9 cellular contexts compared by ENCODE assay signal in the genomic region with DNA sequence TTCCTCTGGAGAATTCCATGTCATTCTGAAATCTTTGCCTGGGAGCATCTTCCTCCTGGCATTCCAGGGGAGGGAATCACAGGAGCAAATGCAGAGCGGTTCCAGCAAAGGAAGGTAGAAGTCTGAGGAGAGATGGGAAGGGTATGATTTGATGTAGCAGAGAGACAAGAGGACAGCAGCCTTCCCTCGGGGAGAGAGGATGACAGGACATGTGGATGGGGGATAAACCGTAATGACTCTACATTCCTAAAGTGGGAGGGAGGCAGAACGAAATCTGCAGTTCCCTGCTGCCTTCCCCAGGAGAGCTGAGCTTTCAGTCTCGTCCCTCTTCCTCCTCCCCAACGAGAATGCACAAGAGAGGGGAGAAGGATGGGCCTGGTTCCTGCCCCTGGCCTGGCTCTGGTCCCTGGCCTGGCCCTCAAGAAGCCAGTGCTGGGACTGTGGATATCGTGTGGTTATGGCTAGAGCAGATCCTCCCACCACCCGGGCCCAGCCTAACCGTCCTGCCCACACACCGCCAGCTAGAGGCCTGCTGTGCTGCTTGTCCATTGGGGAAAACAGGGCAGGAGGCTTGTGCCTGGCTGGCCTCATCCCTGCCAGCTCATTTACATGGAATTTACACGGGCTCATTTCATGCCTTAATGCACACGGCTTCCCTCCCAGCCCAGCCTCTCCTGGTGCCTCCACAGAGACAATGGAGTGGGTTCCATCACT. TPM values are rescaled to one million over a fixed set of nuclear protein-coding genes. Genes with fewer than 3 reads are reported as not detected.
DNase-seq lines count a peak whose midpoint lies in the region.
"Had no signal": no experiment of that assay in that cellular context is flagged by ENCODE, and none has a peak within 500 bp of the region (broad histone marks: within the 10 kb centered on the region; RNA-seq: fewer than 3 reads in every experiment).

No MANE protein-coding gene starts in this region.

- H3K36me3 Mint-ChIP-seq in activated naive CD4-positive, alpha-beta T cell treated with anti-CD3 and anti-CD28 coated beads, Interleukin-2, amount 50 U/mL, for 24 hours: peaks cover 5% of the 10 kb centered on the region
- peaks cover 12% of the 10 kb centered on the region for H3K36me3 Mint-ChIP-seq in activated naive CD4-positive, alpha-beta T cell treated with anti-CD3 and anti-CD28 coated beads for 36 hours (ENCODE audit: low read depth)

- no peak overlapping the region for H3K4me3 Mint-ChIP-seq in activated naive CD4-positive, alpha-beta T cell treated with anti-CD3 and anti-CD28 coated beads, Interleukin-2, amount 50 U/mL, for 24 hours
- no peak overlapping the region for H3K4me3 Mint-ChIP-seq in activated naive CD4-positive, alpha-beta T cell treated with anti-CD3 and anti-CD28 coated beads for 36 hours

- H3K4me1 Mint-ChIP-seq in activated naive CD4-positive, alpha-beta T cell treated with anti-CD3 and anti-CD28 coated beads, Interleukin-2, amount 50 U/mL, for 24 hours: peaks cover 42% of the 10 kb centered on the region
- H3K4me1 Mint-ChIP-seq in activated naive CD4-positive, alpha-beta T cell treated with anti-CD3 and anti-CD28 coated beads for 36 hours (ENCODE audit: low read depth): peaks cover 30% of the 10 kb centered on the region

- intact Hi-C loops in activated naive CD4-positive, alpha-beta T cell treated with anti-CD3 and anti-CD28 coated beads for 36 hours (cut with micrococcal nuclease): no loop called here

- H3K27me3 Mint-ChIP-seq in activated naive CD4-positive, alpha-beta T cell treated with anti-CD3 and anti-CD28 coated beads, Interleukin-2, amount 50 U/mL, for 24 hours: no peaks in the 10 kb centered on the region
- H3K27me3 Mint-ChIP-seq in activated naive CD4-positive, alpha-beta T cell treated with anti-CD3 and anti-CD28 coated beads for 36 hours (ENCODE audit: low read depth): no peaks in the 10 kb centered on the region

- H3K9me3 Mint-ChIP-seq in activated naive CD4-positive, alpha-beta T cell treated with anti-CD3 and anti-CD28 coated beads, Interleukin-2, amount 50 U/mL, for 24 hours: no peaks in the 10 kb centered on the region
- H3K9me3 Mint-ChIP-seq in activated naive CD4-positive, alpha-beta T cell treated with anti-CD3 and anti-CD28 coated beads for 36 hours: no peaks in the 10 kb centered on the region

- no peak for DNase-seq in activated naive CD4-positive, alpha-beta T cell treated with anti-CD3 and anti-CD28 coated beads for 36 hours
- DNase-seq in T1000 (lab: John Stamatoyannopoulos, UW) (peak; percentile 77), foreskin melanocyte (peak; percentile 20), COR-L47 (lab: John Stamatoyannopoulos, UW) (no peak), DMS79 (lab: John Stamatoyannopoulos, UW) (no peak)
- DNase-seq in activated CD8-positive, alpha-beta memory T cell treated with anti-CD3 and anti-CD28 coated beads, Interleukin-2, amount 50 U/mL, for 48 hours: no peak
- DNase-seq: Right ventricle myocardium superior had no signal

- CTCF ChIA-PET in activated naive CD4-positive, alpha-beta T cell treated with anti-CD3 and anti-CD28 coated beads for 36 hours (lab: Charles Lee): interaction anchor here (1.1 to 1.4 kb wide), 3 partner anchors 18 to 32 kb away, joined by 3 to 4 read pairs (median 3); no protein-coding TSS in a partner anchor

- peak overlapping the region; percentile 19 for H3K27ac Mint-ChIP-seq in activated naive CD4-positive, alpha-beta T cell treated with anti-CD3 and anti-CD28 coated beads, Interleukin-2, amount 50 U/mL, for 24 hours
- no peak overlapping the region for H3K27ac Mint-ChIP-seq in activated naive CD4-positive, alpha-beta T cell treated with anti-CD3 and anti-CD28 coated beads for 36 hours

- H3K27ac ChIP-seq in temporal lobe (ENCODE audit: low read depth, low read length): peak overlapping the region; percentile 72

RNA-seq across cellular contexts. Expression of gene SEMA7A, which starts 26.6 kb away (rescaled TPM):
- total RNA-seq in activated naive CD4-positive, alpha-beta T cell treated with anti-CD3 and anti-CD28 coated beads for 36 hours: 10 to 100 TPM; 45.7 to 46.9 TPM
- 25.8 TPM for total RNA-seq in temporal lobe

RNA-seq across cellular contexts. Expression of gene CYP11A1, which starts 39.7 kb away (rescaled TPM):
- not detected for total RNA-seq in activated naive CD4-positive, alpha-beta T cell treated with anti-CD3 and anti-CD28 coated beads for 36 hours
- total RNA-seq in temporal lobe: not detected

RNA-seq across cellular contexts. Expression of gene UBL7, which starts 53.8 kb away (rescaled TPM):
- 10 to 100 TPM; 43.0 to 47.0 TPM for total RNA-seq in activated naive CD4-positive, alpha-beta T cell treated with anti-CD3 and anti-CD28 coated beads for 36 hours
- 16.5 TPM for total RNA-seq in temporal lobe

Comparison
In these comparisons a context has a peak if more than half of its experiments do, and no peak if none do; other contexts are left out.
1. DNase-seq: peak in T1000 (single experiment) and foreskin melanocyte (single experiment); none in activated naive CD4-positive, alpha-beta T cell treated with anti-CD3 and anti-CD28 coated beads for 36 hours (single experiment), activated CD8-positive, alpha-beta memory T cell treated with anti-CD3 and anti-CD28 coated beads, Interleukin-2, amount 50 U/mL, for 48 hours (single experiment), COR-L47 (single experiment) and DMS79 (single experiment).